In the genomic region with DNA sequence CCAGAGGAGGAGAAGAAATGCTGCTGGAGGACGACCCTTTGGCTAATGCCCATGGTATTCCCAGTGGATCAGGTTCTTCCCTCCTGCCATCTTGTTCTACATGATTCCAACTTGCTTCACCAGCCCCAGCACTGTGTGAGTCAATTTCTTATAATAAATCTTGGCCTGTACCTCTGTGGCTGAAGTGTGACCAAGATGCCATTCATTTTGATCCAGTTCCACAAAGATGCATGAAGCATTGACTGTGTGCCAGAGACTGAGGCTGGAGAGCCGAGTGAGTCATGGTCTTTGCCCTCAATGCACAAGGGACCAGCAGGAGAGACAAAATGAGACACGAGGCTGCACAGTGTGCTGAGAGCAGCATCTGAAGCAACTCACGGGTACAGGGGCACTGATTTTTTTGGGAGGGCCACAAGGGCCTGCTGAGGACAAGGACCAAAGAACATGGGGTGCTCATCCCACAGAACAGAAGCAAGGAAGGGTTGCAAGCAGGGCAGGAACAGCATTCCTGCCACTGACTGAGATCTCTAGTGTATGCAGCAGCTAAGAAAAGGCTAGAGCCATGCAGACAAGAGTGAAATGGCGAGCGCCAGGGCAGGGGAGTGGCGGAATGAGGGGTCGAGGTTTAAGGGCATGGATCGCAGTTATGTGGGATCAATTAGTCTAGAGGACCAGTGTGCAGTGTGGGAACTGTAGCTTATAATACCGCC, we compare ENCODE assay signal across 13 cellular contexts.
DNase-seq lines count a peak whose midpoint lies in the region; ATAC-seq and TF ChIP-seq lines count a peak whose summit lies in the region.
"Had no signal": no experiment of that assay in that cellular context is flagged by ENCODE, and none has a peak within 500 bp of the region (broad histone marks: within the 10 kb centered on the region; RNA-seq: fewer than 3 reads in every experiment).

No MANE protein-coding gene starts in this region.

- no peaks in the 10 kb centered on the region for H3K36me3 ChIP-seq in gastrocnemius medialis
- no peaks in the 10 kb centered on the region for H3K36me3 ChIP-seq in smooth muscle cell (ENCODE audit: low read depth)
- H3K36me3 ChIP-seq: BLaER1, colonic mucosa had no signal

- H3K27me3 ChIP-seq in gastrocnemius medialis: no peaks in the 10 kb centered on the region
- H3K27me3 ChIP-seq in smooth muscle cell (ENCODE audit: low read depth): no peaks in the 10 kb centered on the region
- H3K27me3 ChIP-seq: BLaER1, colonic mucosa had no signal

- ATAC-seq in esophagus mucosa (peak; percentile 70), gastrocnemius medialis (peak; percentile 91 to 92)

- H2AFZ ChIP-seq in smooth muscle cell (ENCODE audit: low read depth): no peak overlapping the region

- H3F3A ChIP-seq in smooth muscle cell (ENCODE audit: low read depth): no peaks in the 10 kb centered on the region

- H3K79me2 ChIP-seq in smooth muscle cell (ENCODE audit: low read depth): no peaks in the 10 kb centered on the region

- peak overlapping the region; percentile 65 to 78 (median 70) for H3K27ac ChIP-seq in gastrocnemius medialis
- no peak overlapping the region for H3K27ac ChIP-seq in smooth muscle cell (ENCODE audit: low read depth)
- H3K27ac ChIP-seq: BLaER1, colonic mucosa had no signal

- in situ Hi-C loops in G401 (cut with HindIII; ENCODE audit: low sequenced_read_pairs) (no loop called here), gastrocnemius medialis (cut with MboI; ENCODE audit: low sequenced_read_pairs in 4 of 4) (no loop called here)

- H3K4me1 ChIP-seq in gastrocnemius medialis (peaks cover 9 to 10% of the 10 kb centered on the region in 2 donors), smooth muscle cell (ENCODE audit: low read depth) (no peaks in the 10 kb centered on the region)
- H3K4me1 ChIP-seq: colonic mucosa had no signal

- no peaks in the 10 kb centered on the region for H4K20me1 ChIP-seq in smooth muscle cell (ENCODE audit: low read depth)
- H4K20me1 ChIP-seq: BLaER1 had no signal

- no peak for TF ChIP-seq POLR2A in gastrocnemius medialis (IDR thresholded peaks at IDR 0.05)

- WGBS in smooth muscle cell (ENCODE audit: low lambda C conversion rate): 87% methylated on average over 10 of the region's 10 CpGs

- no peak overlapping the region for H3K9ac ChIP-seq in smooth muscle cell (ENCODE audit: low read depth)
- H3K9ac ChIP-seq: BLaER1 had no signal

- no peaks in the 10 kb centered on the region for H3K9me3 ChIP-seq in gastrocnemius medialis
- H3K9me3 ChIP-seq in smooth muscle cell (replicated peaks; ENCODE audit: low read depth): no peaks in the 10 kb centered on the region
- H3K9me3 ChIP-seq: BLaER1, colonic mucosa had no signal

- H3K4me3 ChIP-seq in gastrocnemius medialis (no peak overlapping the region), smooth muscle cell (no peak overlapping the region)
- H3K4me3 ChIP-seq: BLaER1, colonic mucosa had no signal

- intact Hi-C loops in gastrocnemius medialis (cut with DNase I; ENCODE audit: low total_unique reads): loop anchor here (1.0 kb wide), 1 partner anchor 24 kb away; no protein-coding TSS in a partner anchor

- peak; percentile 0 for DNase-seq in G401 (ENCODE audit: low spot score)
- DNase-seq in RKO (ENCODE audit: low spot score): peak; percentile 23
- DNase-seq in gastrocnemius medialis: peak; percentile 35 to 85
- DNase-seq in activated T-cell treated with anti-CD3 and anti-CD28 coated beads, Interleukin-2, amount 50 U/mL, for 1 hour: no peak
- DNase-seq in NCI-H1694 (lab: John Stamatoyannopoulos, UW): no peak
- DNase-seq in smooth muscle cell (lab: John Stamatoyannopoulos, UW; ENCODE audit: unreplicated experiment): no peak
- no peak for DNase-seq in COLO668 (lab: John Stamatoyannopoulos, UW; ENCODE audit: unreplicated experiment)
- DNase-seq: colonic mucosa; NCI-H1694 treated with DMSO at 0.1 percent for 48 hours; SIG-M5; stimulated activated CD4-positive, alpha-beta T cell treated with anti-CD3 and anti-CD28 coated beads, Interleukin-4, amount 100 ng/mL, for 24 hours had no signal

- TF ChIP-seq CTCF in gastrocnemius medialis (IDR thresholded peaks at IDR 0.05 in 4 of 5, conservative IDR thresholded peaks at IDR 0.05 in 1 of 5) (no peak), smooth muscle cell (IDR thresholded peaks at IDR 0.05; ENCODE audit: borderline replicate concordance, insufficient read depth, poor library complexity, severe bottlenecking) (no peak)

- H3K4me2 ChIP-seq in smooth muscle cell: no peak overlapping the region
- H3K4me2 ChIP-seq: BLaER1 had no signal

Comparison
In these comparisons a context has a peak if more than half of its experiments do, and no peak if none do; other contexts are left out.
1. DNase-seq: peak in G401 (single experiment), RKO (single experiment) and gastrocnemius medialis (2 of 2); none in activated T-cell treated with anti-CD3 and anti-CD28 coated beads, Interleukin-2, amount 50 U/mL, for 1 hour (single experiment), NCI-H1694 (single experiment), smooth muscle cell (single experiment) and COLO668 (single experiment).